8 cellular contexts compared by ENCODE assay signal in genomic region chr17:78840530-78840779, GRCh38. TPM values are rescaled to one million over a fixed set of nuclear protein-coding genes. Genes with fewer than 3 reads are reported as not detected.
DNase-seq lines count a peak whose midpoint lies in the region; ATAC-seq, FAIRE-seq and TF ChIP-seq lines count a peak whose summit lies in the region.

No MANE protein-coding gene starts in this region.

- H3K79me2 ChIP-seq in GM12878 (ENCODE audit: control insufficient read depth, insufficient read depth, low read length): peaks cover 48% of the 10 kb centered on the region

- TF ChIP-seq RAD21 in GM12878 (IDR thresholded peaks at IDR 0.05; ENCODE audit: insufficient read depth, low read depth, low read length): no peak

- H3K4me2 ChIP-seq in GM12878 (ENCODE audit: control insufficient read depth, insufficient read depth): peak overlapping the region; percentile 76; the same call in 1 of the 2 replicates

- BruUV-seq in GM12878 (replicated peaks; lab: Mats Ljungman, UMichigan): no TSS peak

- H3K36me3 ChIP-seq in GM12878 (ENCODE audit: control insufficient read depth in 2 of 2, insufficient read depth in 2 of 2, low read length in 1 of 2) (peaks cover 8 to 12% of the 10 kb centered on the region in 2 experiments; a peak in 3 of 4 replicates), aorta (ENCODE audit: control insufficient read depth in 1 of 2, insufficient read depth in 2 of 2, low read length in 1 of 2) (peaks cover 0 to 2% of the 10 kb centered on the region in 2 donors)

- no peak for DNase-seq in stimulated activated naive CD8-positive, alpha-beta T cell treated with anti-CD3 and anti-CD28 coated beads, Interleukin-15, Interleukin-2, amounts not matched to agents 100 U/mL and 50 U/mL, for 24 hours
- DNase-seq in GM12878 (ENCODE audit: low read depth, low spot score) (no peak), memory B cell (ENCODE audit: low spot score in 2 of 2) (no peak), aorta (no peak), medulla oblongata (ENCODE audit: extremely low spot score) (no peak), GM20000 (ENCODE audit: low spot score) (no peak)

- TF ChIP-seq EP300 in GM12878 (IDR thresholded peaks at IDR 0.05; ENCODE audit: borderline replicate concordance in 1 of 2, control insufficient read depth in 1 of 2, low read depth in 2 of 2, low read length in 2 of 2): no peak

- CTCF ChIA-PET in GM12878 (lab: Yijun Ruan, JAX): no interaction called here

- H2AFZ ChIP-seq in GM12878 (ENCODE audit: control insufficient read depth, low read depth, low read length): peak overlapping the region; percentile 45; the same call in 1 of the 2 replicates

- WGBS in GM12878 (ENCODE audit: insufficient coverage, insufficient replicate concordance, low lambda C conversion rate, missing lambda C conversion rate): 3% methylated on average over 8 of the region's 35 CpGs
- 0% methylated on average over 23 to 35 of the region's 35 CpGs for WGBS in aorta, 2 donors

- no peak for ATAC-seq in stimulated activated naive CD8-positive, alpha-beta T cell treated with anti-CD3 and anti-CD28 coated beads, Interleukin-15, Interleukin-2, amounts not matched to agents 100 U/mL and 50 U/mL, for 24 hours
- ATAC-seq in GM12878 (no peak), memory B cell (ENCODE audit: low read depth) (no peak), aorta (ENCODE audit: low FRiP score) (no peak), GM18907 (IDR thresholded peaks at IDR 0.05; ENCODE audit: unreplicated experiment) (no peak)

- in situ Hi-C loops in GM12878 (cut with MboI): no loop called here

- no peak for FAIRE-seq in GM12878 (lab: Jason Lieb, UNC)

- peaks cover 52% of the 10 kb centered on the region for H3K4me1 Mint-ChIP-seq in stimulated activated naive CD8-positive, alpha-beta T cell treated with anti-CD3 and anti-CD28 coated beads, Interleukin-15, Interleukin-2, amounts not matched to agents 100 ng/mL and 50 ng/mL, for 24 hours (ENCODE audit: low read depth)
- peaks cover 36% of the 10 kb centered on the region for H3K4me1 Mint-ChIP-seq in memory B cell

- H3K9ac ChIP-seq in GM12878 (ENCODE audit: control insufficient read depth, insufficient read depth, low read length): peak overlapping the region; percentile 98

- intact Hi-C loops in GM12878 (cut with micrococcal nuclease; ENCODE audit: unreplicated experiment): no loop called here
- intact Hi-C loops in aorta (cut with DNase I): no loop called here

- POLR2A ChIA-PET in GM12878 (lab: Charles Lee): interaction anchor here (0.7 to 0.8 kb wide), 2 partner anchors 102 to 123 kb away, joined by 3 read pairs; no protein-coding TSS in a partner anchor

- TF ChIP-seq CTCF in GM12878 (IDR thresholded peaks at IDR 0.05 in 2 of 3, conservative IDR thresholded peaks at IDR 0.05 in 1 of 3; ENCODE audit: control insufficient read depth in 2 of 3, extremely low read depth in 1 of 3, insufficient read depth in 1 of 3, low read depth in 3 of 3, low read length in 3 of 3) (no peak), GM20000 (IDR thresholded peaks at IDR 0.05; ENCODE audit: extremely low read depth, missing control alignments) (no peak)

- H3K27ac ChIP-seq in GM12878 (ENCODE audit: control insufficient read depth, insufficient read depth): peak overlapping the region; percentile 83
- peak overlapping the region; percentile 65 to 78 for H3K27ac ChIP-seq in aorta (ENCODE audit: low read depth in 1 of 2, low read length in 2 of 2)

- H3K4me1 ChIP-seq in GM12878 (ENCODE audit: control insufficient read depth, insufficient read depth, low read length) (peaks cover 4% of the 10 kb centered on the region), aorta (ENCODE audit: control insufficient read depth in 1 of 2, insufficient read depth in 2 of 2, low read length in 2 of 2) (no peaks in the 10 kb centered on the region)

- H3K4me3 Mint-ChIP-seq in stimulated activated naive CD8-positive, alpha-beta T cell treated with anti-CD3 and anti-CD28 coated beads, Interleukin-15, Interleukin-2, amounts not matched to agents 100 ng/mL and 50 ng/mL, for 24 hours: peak overlapping the region; percentile 96
- H3K4me3 Mint-ChIP-seq in memory B cell: peak overlapping the region; percentile 95

- H3K9me3 ChIP-seq in GM12878 (replicated peaks; ENCODE audit: control insufficient read depth, insufficient read depth, low read length) (no peaks in the 10 kb centered on the region), aorta (ENCODE audit: control insufficient read depth, low read length) (no peaks in the 10 kb centered on the region)

- H3K36me3 Mint-ChIP-seq in stimulated activated naive CD8-positive, alpha-beta T cell treated with anti-CD3 and anti-CD28 coated beads, Interleukin-15, Interleukin-2, amounts not matched to agents 100 ng/mL and 50 ng/mL, for 24 hours (ENCODE audit: low read depth): peaks cover 41% of the 10 kb centered on the region
- H3K36me3 Mint-ChIP-seq in memory B cell: peaks cover 19% of the 10 kb centered on the region

- TF ChIP-seq POLR2A in GM12878 (IDR thresholded peaks at IDR 0.05; ENCODE audit: low read depth, low read length): no peak

- H3K4me3 ChIP-seq in GM12878 (peak overlapping the region; percentile 75), aorta (ENCODE audit: low read length in 2 of 2) (peak overlapping the region; percentile 67 to 79)

- H3K27ac Mint-ChIP-seq in stimulated activated naive CD8-positive, alpha-beta T cell treated with anti-CD3 and anti-CD28 coated beads, Interleukin-15, Interleukin-2, amounts not matched to agents 100 ng/mL and 50 ng/mL, for 24 hours: peak overlapping the region; percentile 95
- peak overlapping the region; percentile 100 for H3K27ac Mint-ChIP-seq in memory B cell

- SMC1A ChIA-PET in GM12878 (lab: Charles Lee; ENCODE audit: uncharacterized antibody, unreplicated experiment): interaction anchor here (0.6 kb wide), 1 partner anchor 236 kb away, joined by 3 read pairs; no protein-coding TSS in a partner anchor

- H3K27me3 ChIP-seq in GM12878 (replicated peaks in 1 of 2; ENCODE audit: control insufficient read depth in 2 of 2, insufficient read depth in 2 of 2, low read length in 1 of 2) (no peaks in the 10 kb centered on the region), aorta (ENCODE audit: control insufficient read depth in 1 of 2, insufficient read depth in 2 of 2, low read length in 1 of 2) (no peaks in the 10 kb centered on the region)

- RAD21 ChIA-PET in GM12878 (lab: Charles Lee; ENCODE audit: unreplicated experiment): no interaction called here

- H3K27me3 Mint-ChIP-seq in stimulated activated naive CD8-positive, alpha-beta T cell treated with anti-CD3 and anti-CD28 coated beads, Interleukin-15, Interleukin-2, amounts not matched to agents 100 ng/mL and 50 ng/mL, for 24 hours: no peaks in the 10 kb centered on the region
- no peaks in the 10 kb centered on the region for H3K27me3 Mint-ChIP-seq in memory B cell

- no peaks in the 10 kb centered on the region; the same call in 1 of the 2 replicates for H4K20me1 ChIP-seq in GM12878 (ENCODE audit: control insufficient read depth, insufficient read depth)

- no peaks in the 10 kb centered on the region for H3K9me3 Mint-ChIP-seq in stimulated activated naive CD8-positive, alpha-beta T cell treated with anti-CD3 and anti-CD28 coated beads, Interleukin-15, Interleukin-2, amounts not matched to agents 100 ng/mL and 50 ng/mL, for 24 hours
- no peaks in the 10 kb centered on the region for H3K9me3 Mint-ChIP-seq in memory B cell

TF ChIP-seq in GM12878, 131 proteins besides CTCF, POLR2A, EP300 and RAD21 (continues in another document):
- TF ChIP-seq NR2C1 (IDR thresholded peaks at IDR 0.05): no peak

RNA-seq across cellular contexts. Expression of gene USP36, which starts 0.2 kb away (rescaled TPM):
- 132 and 138 TPM in 2 replicates for total RNA-seq in GM12878 (2013; cell fraction: nucleolus; rRNA removed)
- total RNA-seq in GM12878 (2014; rRNA removed) (13.6 and 19.7 TPM in 2 replicates), GM12878 (2014; rRNA removed; fragmentation: Illumina TruSeq; extraction: Trizol) (15.6 and 18.5 TPM in 2 replicates), GM12878 (2021) (65.7 and 72.6 TPM in 2 replicates), aorta (10 to 100 TPM; 64.6 to 68.1 TPM)
- 30.5 TPM for polyA plus RNA-seq in GM12878 (2011; ENCODE audit: low read depth)
- polyA plus RNA-seq in GM12878 (2011; rRNA removed) (19.2 and 35.0 TPM in 2 replicates), GM12878 (2014; fragmentation: Illumina TruSeq; extraction: Trizol) (36.0 and 43.0 TPM in 2 replicates), GM12878 (2014; fragmentation: Nextera tagmentation; extraction: Ambion mirVana) (10 to 100 TPM in 1 of 2 experiments, 1 to 10 TPM in 1; 7.2 to 12.4 TPM), GM12878 (2014; rRNA removed) (33.1 and 41.6 TPM in 2 replicates), GM12878 (2016; fragmentation: Nextera tagmentation; extraction: Ambion mirVana) (10 to 100 TPM; 34.1 to 34.8 TPM), aorta (10 to 100 TPM in 1 of 2 donors, 1 to 10 TPM in 1; 5.9 to 33.4 TPM)
- polyA plus RNA-seq in GM12878 (2011; cell fraction: cytosol; rRNA removed): 25.6 and 32.8 TPM in 2 replicates
- 105 and 115 TPM in 2 replicates for polyA plus RNA-seq in GM12878 (2011; cell fraction: nucleus; rRNA removed)
- 45.1 and 52.4 TPM in 2 replicates for polyA plus RNA-seq in GM12878 (2012)
- polyA minus RNA-seq in GM12878 (2011; rRNA and poly(A)+ RNA removed): 43.5 and 52.6 TPM in 2 replicates
- 8.3 and 19.9 TPM in 2 replicates for polyA minus RNA-seq in GM12878 (2011; cell fraction: cytosol; rRNA and poly(A)+ RNA removed)
- 28.8 and 38.0 TPM in 2 replicates for polyA minus RNA-seq in GM12878 (2011; cell fraction: nucleus; rRNA and poly(A)+ RNA removed)

RNA-seq across cellular contexts. Expression of gene CYTH1, which starts 58.4 kb away (rescaled TPM):
- 559 and 619 TPM in 2 replicates for total RNA-seq in GM12878 (2013; cell fraction: nucleolus; rRNA removed)
- 92.6 and 97.8 TPM in 2 replicates for total RNA-seq in GM12878 (2014; rRNA removed)
- 130 and 134 TPM in 2 replicates for total RNA-seq in GM12878 (2014; rRNA removed; fragmentation: Illumina TruSeq; extraction: Trizol)
- 165 and 167 TPM in 2 replicates for total RNA-seq in GM12878 (2021)
- polyA plus RNA-seq in GM12878 (2011; ENCODE audit: low read depth): 88.3 TPM
- 141 and 188 TPM in 2 replicates for polyA plus RNA-seq in GM12878 (2011; rRNA removed)
- polyA plus RNA-seq in GM12878 (2011; cell fraction: cytosol; rRNA removed): 170 and 179 TPM in 2 replicates
- 778 and 997 TPM in 2 replicates for polyA plus RNA-seq in GM12878 (2011; cell fraction: nucleus; rRNA removed)
- 136 and 161 TPM in 2 replicates for polyA plus RNA-seq in GM12878 (2012)
- polyA plus RNA-seq in GM12878 (2014; fragmentation: Illumina TruSeq; extraction: Trizol): 160 and 179 TPM in 2 replicates
- polyA plus RNA-seq in GM12878 (2014; fragmentation: Nextera tagmentation; extraction: Ambion mirVana): 10 to 100 TPM in 1 of 2 experiments, 1 to 10 TPM in 1; 6.6 to 11.8 TPM
- polyA plus RNA-seq in GM12878 (2014; rRNA removed): 162 and 172 TPM in 2 replicates
- polyA plus RNA-seq in GM12878 (2016; fragmentation: Nextera tagmentation; extraction: Ambion mirVana): 100 to 1,000 TPM; 138 to 153 TPM
- polyA minus RNA-seq in GM12878 (2011; rRNA and poly(A)+ RNA removed): 135 and 140 TPM in 2 replicates
- polyA minus RNA-seq in GM12878 (2011; cell fraction: cytosol; rRNA and poly(A)+ RNA removed): 38.6 and 44.8 TPM in 2 replicates
- 165 and 192 TPM in 2 replicates for polyA minus RNA-seq in GM12878 (2011; cell fraction: nucleus; rRNA and poly(A)+ RNA removed)
- 10 to 100 TPM; 45.0 to 66.8 TPM for total RNA-seq in aorta
- polyA plus RNA-seq in aorta: 10 to 100 TPM; 20.3 to 20.4 TPM
